ENCODE assay signal across 9 cellular contexts in genomic region chr1:202615501-202616354, GRCh38.
A peak's percentile ranks its signal among the peaks of the same experiment; 100 is the strongest.
DNase-seq lines count a peak whose midpoint lies in the region; ATAC-seq and TF ChIP-seq lines count a peak whose summit lies in the region.
"Had no signal": no experiment of that assay in that cellular context is flagged by ENCODE, and none has a peak within 500 bp of the region (broad histone marks: within the 10 kb centered on the region; RNA-seq: fewer than 3 reads in every experiment).

No MANE protein-coding gene starts in this region.

- H3K27me3 ChIP-seq in fibroblast of lung (ENCODE audit: control insufficient read depth, insufficient read depth, low read length): no peaks in the 10 kb centered on the region
- H3K27me3 ChIP-seq in sigmoid colon: no peaks in the 10 kb centered on the region
- H3K27me3 ChIP-seq in testis: no peaks in the 10 kb centered on the region

- peak; percentile 59 for ATAC-seq in HG02884 (IDR thresholded peaks at IDR 0.05; ENCODE audit: unreplicated experiment)

- H3K4me1 Mint-ChIP-seq in activated CD4-positive, alpha-beta T cell treated with anti-CD3 and anti-CD28 coated beads, Interleukin-2, amount 10 ng/mL, durations not matched to agents 7 days and 5 days: peaks cover 20% of the 10 kb centered on the region

- H3K4me2 ChIP-seq in fibroblast of lung (ENCODE audit: extremely low read depth, insufficient read depth, low read length): no peak overlapping the region
- H3K4me2 ChIP-seq: A549 had no signal

- H3K9ac ChIP-seq in fibroblast of lung (ENCODE audit: insufficient read depth, low read length): no peak overlapping the region

- TF ChIP-seq CTCF in fibroblast of lung (conservative IDR thresholded peaks at IDR 0.05 in 1 of 2, IDR thresholded peaks at IDR 0.05 in 1 of 2; ENCODE audit: low read depth in 1 of 2, low read length in 2 of 2) (no peak), sigmoid colon (IDR thresholded peaks at IDR 0.05) (no peak), testis (IDR thresholded peaks at IDR 0.05) (no peak)

- H3K9me3 Mint-ChIP-seq in activated CD4-positive, alpha-beta T cell treated with anti-CD3 and anti-CD28 coated beads, Interleukin-2, amount 10 ng/mL, durations not matched to agents 7 days and 5 days: no peaks in the 10 kb centered on the region

- H3K9me3 ChIP-seq in fibroblast of lung (ENCODE audit: control insufficient read depth, insufficient read depth, low read depth, low read length) (no peaks in the 10 kb centered on the region), sigmoid colon (no peaks in the 10 kb centered on the region), testis (no peaks in the 10 kb centered on the region)
- H3K9me3 ChIP-seq: A549 had no signal

- H3K79me2 ChIP-seq in fibroblast of lung (ENCODE audit: control insufficient read depth, insufficient read depth, low read length): no peaks in the 10 kb centered on the region

- 40 to 73% methylated on average over 11 of the region's 11 CpGs for WGBS in sigmoid colon, 2 donors
- WGBS in testis, 2 donors: 57 to 64% methylated on average over 11 of the region's 11 CpGs

- no peak for TF ChIP-seq POLR2A in sigmoid colon (IDR thresholded peaks at IDR 0.05)
- TF ChIP-seq POLR2A in testis (IDR thresholded peaks at IDR 0.05): no peak

- H3K27ac Mint-ChIP-seq in activated CD4-positive, alpha-beta T cell treated with anti-CD3 and anti-CD28 coated beads, Interleukin-2, amount 10 ng/mL, durations not matched to agents 7 days and 5 days: peak overlapping the region; percentile 3

- DNase-seq in activated CD4-positive, alpha-beta T cell treated with anti-CD3 and anti-CD28 coated beads, Interleukin-2, amount 10 ng/mL, durations not matched to agents 7 days and 5 days: no peak
- no peak for DNase-seq in activated CD4-positive, alpha-beta T cell treated with anti-CD3 and anti-CD28 coated beads for 48 hours
- DNase-seq in OCI-M1 (lab: John Stamatoyannopoulos, UW) (peak; percentile 82), fibroblast of lung (ENCODE audit: low read depth in 2 of 2) (peak; percentile 28 to 84), sigmoid colon (no peak), testis (no peak)
- DNase-seq in activated CD8-positive, alpha-beta memory T cell treated with anti-CD3 and anti-CD28 coated beads for 24 hours: no peak

- TF ChIP-seq EP300 in sigmoid colon (IDR thresholded peaks at IDR 0.05): no peak

- H3K4me3 ChIP-seq in fibroblast of lung (replicated peaks in 1 of 4; ENCODE audit: control extremely low read depth in 1 of 4, insufficient read depth in 1 of 4, low read depth in 3 of 4, low read length in 4 of 4) (no peak overlapping the region), sigmoid colon (no peak overlapping the region), testis (no peak overlapping the region)
- H3K4me3 ChIP-seq: A549 had no signal

- CTCF ChIA-PET in activated CD4-positive, alpha-beta T cell treated with anti-CD3 and anti-CD28 coated beads, Interleukin-2, amount 10 ng/mL, durations not matched to agents 7 days and 5 days (lab: Charles Lee): no interaction called here

- no peaks in the 10 kb centered on the region for H3K36me3 Mint-ChIP-seq in activated CD4-positive, alpha-beta T cell treated with anti-CD3 and anti-CD28 coated beads, Interleukin-2, amount 10 ng/mL, durations not matched to agents 7 days and 5 days (ENCODE audit: low read depth)

- intact Hi-C loops in sigmoid colon (cut with DNase I) (loop anchor here (5.0 kb wide), 1 partner anchor 113 kb away; no protein-coding TSS in a partner anchor), testis (cut with DNase I; ENCODE audit: low total_unique reads) (no loop called here)

- peaks cover 19% of the 10 kb centered on the region for H3K27me3 Mint-ChIP-seq in activated CD4-positive, alpha-beta T cell treated with anti-CD3 and anti-CD28 coated beads, Interleukin-2, amount 10 ng/mL, durations not matched to agents 7 days and 5 days

- H3K4me3 Mint-ChIP-seq in activated CD4-positive, alpha-beta T cell treated with anti-CD3 and anti-CD28 coated beads, Interleukin-2, amount 10 ng/mL, durations not matched to agents 7 days and 5 days: no peak overlapping the region

- H4K20me1 ChIP-seq in fibroblast of lung (ENCODE audit: control insufficient read depth, extremely low read depth, insufficient read depth, low read length): no peaks in the 10 kb centered on the region

- POLR2A ChIA-PET in activated CD4-positive, alpha-beta T cell treated with anti-CD3 and anti-CD28 coated beads, Interleukin-2, amount 10 ng/mL, durations not matched to agents 7 days and 5 days (lab: Charles Lee): no interaction called here

- no peak overlapping the region for H2AFZ ChIP-seq in fibroblast of lung (ENCODE audit: low read length)

- H3K36me3 ChIP-seq in fibroblast of lung (ENCODE audit: control insufficient read depth, insufficient read depth, low read length): no peaks in the 10 kb centered on the region
- no peaks in the 10 kb centered on the region for H3K36me3 ChIP-seq in sigmoid colon
- no peaks in the 10 kb centered on the region for H3K36me3 ChIP-seq in testis (ENCODE audit: low read depth, missing control alignments)

- H3K4me1 ChIP-seq in fibroblast of lung (ENCODE audit: control insufficient read depth, extremely low read depth, insufficient read depth, low read length) (peaks cover 12% of the 10 kb centered on the region), sigmoid colon (peaks cover 0 to 46% (median 41%) of the 10 kb centered on the region in 4 donors), testis (peaks cover 14% of the 10 kb centered on the region)

- H3K27ac ChIP-seq in fibroblast of lung (ENCODE audit: insufficient read depth, low read length): peak overlapping the region; percentile 38
- H3K27ac ChIP-seq in sigmoid colon: peak overlapping the region; percentile 20 to 70 (median 56)
- no peak overlapping the region for H3K27ac ChIP-seq in testis

Comparison
In these comparisons a context has a peak if more than half of its experiments do, and no peak if none do; other contexts are left out.
1. DNase-seq: peak in OCI-M1 (single experiment) and fibroblast of lung (2 of 2); none in activated CD4-positive, alpha-beta T cell treated with anti-CD3 and anti-CD28 coated beads, Interleukin-2, amount 10 ng/mL, durations not matched to agents 7 days and 5 days (single experiment), activated CD4-positive, alpha-beta T cell treated with anti-CD3 and anti-CD28 coated beads for 48 hours (single experiment), sigmoid colon (single experiment), testis (single experiment) and activated CD8-positive, alpha-beta memory T cell treated with anti-CD3 and anti-CD28 coated beads for 24 hours (single experiment).
2. H3K27ac ChIP-seq: peak in fibroblast of lung (single experiment) and sigmoid colon (4 of 4); none in testis (0 of 2).